ENCODE assay signal across 26 cellular contexts in the genomic region with DNA sequence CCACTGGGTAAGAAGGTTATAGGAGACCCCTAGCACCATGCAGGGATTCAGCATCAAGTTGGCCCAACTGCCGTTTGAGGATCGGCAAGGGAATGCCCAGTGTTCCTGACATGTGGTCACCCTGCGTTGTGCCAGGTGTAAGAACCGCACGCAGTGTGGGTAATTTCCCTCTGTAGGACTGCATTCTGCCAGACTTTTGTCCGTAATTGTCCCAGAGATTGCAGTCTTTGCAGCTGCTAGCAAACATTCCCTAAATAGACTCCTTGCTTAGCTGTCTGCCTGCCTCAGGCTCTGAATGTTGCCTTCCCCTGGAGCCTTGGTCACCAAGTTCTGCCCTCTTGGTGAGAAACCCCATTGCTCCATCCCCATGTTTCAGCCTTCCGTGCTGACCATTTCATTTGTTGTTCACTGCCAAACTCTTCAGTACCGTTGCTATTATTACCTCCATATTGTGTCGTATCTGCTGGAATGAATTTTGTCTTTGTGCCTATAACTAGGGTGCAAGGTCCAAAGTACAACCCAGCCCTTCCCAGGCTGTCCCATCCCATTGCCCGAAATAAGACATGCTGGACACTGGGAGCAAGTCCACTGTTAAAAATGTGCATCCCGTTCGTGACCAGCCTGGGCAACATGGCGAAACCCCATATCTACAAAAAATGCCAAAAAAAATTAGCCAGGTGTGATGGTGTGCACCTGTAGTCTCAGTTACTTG.
"Had no signal": no experiment of that assay in that cellular context is flagged by ENCODE, and none has a peak within 500 bp of the region (broad histone marks: within the 10 kb centered on the region; RNA-seq: fewer than 3 reads in every experiment).

No MANE protein-coding gene starts in this region.

- DNase-seq: activated B cell treated with CpG ODN at 0.5 μM for 24 hours; activated CD4-positive, alpha-beta memory T cell treated with anti-CD3 and anti-CD28 coated beads, Interleukin-2, amount 10 ng/mL, durations not matched to agents 7 days and 5 days; activated CD4-positive, alpha-beta T cell treated with anti-CD3 and anti-CD28 coated beads, Interleukin-2, amount 10 ng/mL, durations not matched to agents 24 days and 14 days; activated CD8-positive, alpha-beta memory T cell treated with anti-CD3 and anti-CD28 coated beads, Interleukin-2, amount 10 ng/mL, durations not matched to agents 7 days and 5 days; activated gamma-delta T cell; activated naive CD4-positive, alpha-beta T cell treated with anti-CD3 and anti-CD28 coated beads, Interleukin-2, amount 50 U/mL, for 16 hours; activated naive CD8-positive, alpha-beta T cell treated with anti-CD3 and anti-CD28 coated beads, Interleukin-2, amount 50 U/mL, for 24 hours; cerebellar nuclear complex; cortex of kidney; heart left ventricle; islet precursor cell; left cardiac atrium; lower lobe of right lung; mesendoderm; nucleus accumbens; posterior cingulate gyrus; right lobe of liver; stimulated activated CD4-positive, alpha-beta T cell treated with anti-CD3 and anti-CD28 coated beads, Interleukin-15, amount 100 ng/mL, for 24 hours; stomach; T-helper 9 cell; uterus had no signal

- H3K4me2 ChIP-seq: smooth muscle cell had no signal

- H3K27ac ChIP-seq: epithelial cell of prostate, heart left ventricle, lower lobe of right lung, right lobe of liver, stomach, suprapubic skin, tibial nerve, uterus had no signal

- H3K36me3 ChIP-seq: heart left ventricle, lower lobe of right lung, right lobe of liver, stomach, suprapubic skin, tibial nerve, uterus had no signal

- H3K4me1 ChIP-seq: heart left ventricle, lower lobe of right lung, right lobe of liver, stomach, uterus had no signal

- H3K4me3 ChIP-seq: heart left ventricle, lower lobe of right lung, right lobe of liver, smooth muscle cell, stomach, suprapubic skin, tibial nerve, uterus had no signal

- H3K27me3 ChIP-seq: suprapubic skin, uterus had no signal

- H3K9me3 ChIP-seq: lower lobe of right lung, right lobe of liver, suprapubic skin, tibial nerve, uterus had no signal

- ATAC-seq: activated CD8-positive, alpha-beta memory T cell treated with anti-CD3 and anti-CD28 coated beads, Interleukin-2, amount 10 ng/mL, durations not matched to agents 7 days and 5 days; activated naive CD8-positive, alpha-beta T cell treated with anti-CD3 and anti-CD28 coated beads, Interleukin-2, amount 50 U/mL, for 24 hours; heart left ventricle; left cardiac atrium; lower lobe of right lung; stimulated activated memory B cell treated with anti-CD40 and anti-IgM and Interleukin-4, amounts not matched to agents 10 μg/mL and 1 μg/mL and 100 μg/mL, for 72 hours had no signal
